ENCODE assay signal across 1 cellular context in genomic region chr14:91418387-91419043, GRCh38.
TF ChIP-seq lines count a peak whose summit lies in the region.

No MANE protein-coding gene starts in this region.

TF ChIP-seq in K562, 482 proteins besides CTCF, POLR2A, EP300 and RAD21 (continued from another document and continues in another):
- TF ChIP-seq AFF4 (CRISPR knock-in tag; IDR thresholded peaks at IDR 0.05): no peak
- TF ChIP-seq TAL1 (IDR thresholded peaks at IDR 0.05): no peak
- TF ChIP-seq OTX1 (CRISPR knock-in tag; IDR thresholded peaks at IDR 0.05): no peak
- no peak for TF ChIP-seq KLF10 (CRISPR knock-in tag; IDR thresholded peaks at IDR 0.05)
- peak in 2 of 3 experiments; percentile 57 to 59 for TF ChIP-seq YY1 (IDR thresholded peaks at IDR 0.05; ENCODE audit: borderline replicate concordance in 1 of 3, control insufficient read depth in 1 of 3, extremely low read depth in 1 of 3, insufficient read depth in 3 of 3, insufficient read length in 1 of 3, insufficient replicate concordance in 2 of 3, low read depth in 1 of 3, low read length in 2 of 3)
- peak; percentile 26 to 68; a peak in 1 of 4 replicates for TF ChIP-seq NRF1 (conservative IDR thresholded peaks at IDR 0.05 in 1 of 2, IDR thresholded peaks at IDR 0.05 in 1 of 2)
- 0 out of 4 replicates have a peak, but pooled peaks of 1 of the 2 experiments have one; percentile 2 for TF ChIP-seq HDAC1 (IDR thresholded peaks at IDR 0.05)
- TF ChIP-seq ESRRB (CRISPR knock-in tag; IDR thresholded peaks at IDR 0.05; ENCODE audit: borderline replicate concordance): no peak
- no peak for TF ChIP-seq CLOCK (CRISPR knock-in tag; IDR thresholded peaks at IDR 0.05; ENCODE audit: borderline replicate concordance)
- no peak for TF ChIP-seq UBTF (IDR thresholded peaks at IDR 0.05; ENCODE audit: borderline replicate concordance in 1 of 2, low read depth in 2 of 2, low read length in 2 of 2)
- TF ChIP-seq CBX3 (IDR thresholded peaks at IDR 0.05; ENCODE audit: borderline replicate concordance in 1 of 2, low read length in 2 of 2): peak in 1 of 2 experiments; percentile 39; a peak in 1 of 3 replicates
- TF ChIP-seq SRSF7 (optimal IDR thresholded peaks at IDR 0.05; ENCODE audit: low read depth, low read length): no peak
- TF ChIP-seq BCLAF1 (IDR thresholded peaks at IDR 0.05; ENCODE audit: borderline replicate concordance in 1 of 2, control insufficient read depth in 1 of 2, low read depth in 2 of 2, low read length in 1 of 2): no peak
- TF ChIP-seq ATF1 (CRISPR knock-in tag; IDR thresholded peaks at IDR 0.05): no peak
- TF ChIP-seq ATF1 (tag; IDR thresholded peaks at IDR 0.05): no peak
- TF ChIP-seq ZNF77 (CRISPR knock-in tag; IDR thresholded peaks at IDR 0.05): no peak
- TF ChIP-seq CTBP1 (IDR thresholded peaks at IDR 0.05; ENCODE audit: borderline replicate concordance): no peak
- TF ChIP-seq XRCC3 (IDR thresholded peaks at IDR 0.05): no peak
- no peak for TF ChIP-seq HNRNPUL1 (IDR thresholded peaks at IDR 0.05; ENCODE audit: low read length)
- TF ChIP-seq GTF2A2 (tag; IDR thresholded peaks at IDR 0.05): no peak
- TF ChIP-seq ZNF24 (IDR thresholded peaks at IDR 0.05): peak; percentile 35; the same call in 1 of the 2 replicates
- no peak for TF ChIP-seq ZNF639 (CRISPR knock-in tag; conservative IDR thresholded peaks at IDR 0.05 in 1 of 2, IDR thresholded peaks at IDR 0.05 in 1 of 2)
- no peak for TF ChIP-seq NR2C2 (CRISPR knock-in tag; IDR thresholded peaks at IDR 0.05)
- no peak for TF ChIP-seq NR2C2 (tag; IDR thresholded peaks at IDR 0.05)
- no peak for TF ChIP-seq ZFP1 (CRISPR knock-in tag; IDR thresholded peaks at IDR 0.05)
- TF ChIP-seq ZNF764 (CRISPR knock-in tag; IDR thresholded peaks at IDR 0.05; ENCODE audit: low read depth): no peak
- peak; percentile 13; the same call in 1 of the 2 replicates for TF ChIP-seq STAG1 (CRISPR knock-in tag; IDR thresholded peaks at IDR 0.05; ENCODE audit: borderline replicate concordance)
- no peak for TF ChIP-seq HNRNPLL (IDR thresholded peaks at IDR 0.05; ENCODE audit: low read depth, low read length, poor library complexity, severe bottlenecking)
- no peak for TF ChIP-seq ZBTB12 (CRISPR knock-in tag; IDR thresholded peaks at IDR 0.05)
- TF ChIP-seq ZBTB26 (CRISPR knock-in tag; IDR thresholded peaks at IDR 0.05): no peak
- TF ChIP-seq ZNF23 (CRISPR knock-in tag; IDR thresholded peaks at IDR 0.05): no peak
- TF ChIP-seq MTA2 (IDR thresholded peaks at IDR 0.05; ENCODE audit: low read depth): no peak
- TF ChIP-seq ZNF449 (CRISPR knock-in tag; IDR thresholded peaks at IDR 0.05): no peak
- no peak for TF ChIP-seq PHF20 (IDR thresholded peaks at IDR 0.05; ENCODE audit: partially characterized antibody)
- 0 out of 2 replicates have a peak, but pooled peaks have one; percentile 35 for TF ChIP-seq MECOM (CRISPR knock-in tag; IDR thresholded peaks at IDR 0.05)
- no peak for TF ChIP-seq DLX4 (CRISPR knock-in tag; IDR thresholded peaks at IDR 0.05)
- TF ChIP-seq ZNF75A (CRISPR knock-in tag; IDR thresholded peaks at IDR 0.05): no peak
- TF ChIP-seq XRCC5 (IDR thresholded peaks at IDR 0.05; ENCODE audit: low read depth, low read length): 0 out of 2 replicates have a peak, but pooled peaks have one; percentile 40
- peak; percentile 0; the same call in 1 of the 2 replicates for TF ChIP-seq MAX (CRISPR knock-in tag; IDR thresholded peaks at IDR 0.05)
- no peak for TF ChIP-seq CSDE1 (IDR thresholded peaks at IDR 0.05)
- TF ChIP-seq ZNF280B (CRISPR knock-in tag; IDR thresholded peaks at IDR 0.05): no peak
- no peak for TF ChIP-seq CEBPG (CRISPR knock-in tag; IDR thresholded peaks at IDR 0.05)
- no peak for TF ChIP-seq CEBPG (tag; conservative IDR thresholded peaks at IDR 0.05 in 1 of 2, IDR thresholded peaks at IDR 0.05 in 1 of 2)
- no peak for TF ChIP-seq HSF4 (CRISPR knock-in tag; IDR thresholded peaks at IDR 0.05; ENCODE audit: borderline replicate concordance)
